Comparison of ENCODE assay signal across 11 cellular contexts in genomic region chr3:15256861-15257341, GRCh38. TPM values are rescaled to one million over a fixed set of nuclear protein-coding genes. Genes with fewer than 3 reads are reported as not detected.
DNase-seq lines count a peak whose midpoint lies in the region; ATAC-seq and TF ChIP-seq lines count a peak whose summit lies in the region.
"Had no signal": no experiment of that assay in that cellular context is flagged by ENCODE, and none has a peak within 500 bp of the region (broad histone marks: within the 10 kb centered on the region; RNA-seq: fewer than 3 reads in every experiment).

No MANE protein-coding gene starts in this region.

- peaks cover 48 to 84% of the 10 kb centered on the region in 2 donors for H3K36me3 ChIP-seq in ascending aorta
- H3K36me3 ChIP-seq in lung (ENCODE audit: control insufficient read depth in 2 of 2, insufficient read depth in 2 of 2, low read length in 2 of 2) = peaks cover 28 to 51% of the 10 kb centered on the region in 2 donors
- H3K36me3 ChIP-seq in smooth muscle cell (ENCODE audit: low read depth) = no peaks in the 10 kb centered on the region

- H3K9me3 ChIP-seq in ascending aorta = no peaks in the 10 kb centered on the region
- H3K9me3 ChIP-seq in lung (ENCODE audit: control insufficient read depth in 2 of 2, insufficient read depth in 1 of 2, low read length in 1 of 2) = peaks cover 0 to 3% of the 10 kb centered on the region in 2 donors
- no peaks in the 10 kb centered on the region for H3K9me3 ChIP-seq in smooth muscle cell (replicated peaks; ENCODE audit: low read depth)
- H3K9me3 ChIP-seq: testis had no signal

- no peaks in the 10 kb centered on the region for H3K79me2 ChIP-seq in smooth muscle cell (ENCODE audit: low read depth)

- H3F3A ChIP-seq in smooth muscle cell (ENCODE audit: low read depth) = peaks cover 23% of the 10 kb centered on the region

- no peaks in the 10 kb centered on the region for H4K20me1 ChIP-seq in smooth muscle cell (ENCODE audit: low read depth)

- no peaks in the 10 kb centered on the region for H3K27me3 ChIP-seq in ascending aorta
- H3K27me3 ChIP-seq in lung (ENCODE audit: control insufficient read depth, insufficient read depth) = no peaks in the 10 kb centered on the region
- H3K27me3 ChIP-seq in smooth muscle cell (ENCODE audit: low read depth) = no peaks in the 10 kb centered on the region
- H3K27me3 ChIP-seq: testis had no signal

- peak overlapping the region; percentile 21 to 45 for H3K27ac ChIP-seq in ascending aorta
- H3K27ac ChIP-seq in lung (ENCODE audit: low read depth in 1 of 2, low read length in 1 of 2) = peak overlapping the region in 1 of 2 donors; percentile 51
- H3K27ac ChIP-seq in smooth muscle cell (ENCODE audit: low read depth) = peak overlapping the region; percentile 43

- DNase-seq in LHCN-M2 (ENCODE audit: low read depth) = peak; percentile 48
- DNase-seq in ascending aorta (ENCODE audit: low spot score in 2 of 2) = no peak
- no peak for DNase-seq in lung (ENCODE audit: low spot score)
- no peak for DNase-seq in smooth muscle cell (lab: John Stamatoyannopoulos, UW; ENCODE audit: unreplicated experiment)
- DNase-seq in NCI-H2081 (lab: John Stamatoyannopoulos, UW) = no peak
- no peak for DNase-seq in NCI-H1092 treated with DMSO at 0.1 percent for 48 hours (lab: John Stamatoyannopoulos, UW)
- no peak for DNase-seq in AML-193 (lab: John Stamatoyannopoulos, UW)
- DNase-seq: activated CD4-positive, alpha-beta T cell treated with anti-CD3 and anti-CD28 coated beads for 4 hours; GDM1; NCI-H2029 treated with DMSO at 0.1 percent for 48 hours; testis had no signal

- H3K4me3 ChIP-seq in ascending aorta = no peak overlapping the region
- H3K4me3 ChIP-seq in lung = no peak overlapping the region
- H3K4me3 ChIP-seq in smooth muscle cell = no peak overlapping the region
- H3K4me3 ChIP-seq: testis had no signal

- no peak overlapping the region for H3K4me2 ChIP-seq in smooth muscle cell

- H3K9ac ChIP-seq in smooth muscle cell (ENCODE audit: low read depth) = no peak overlapping the region

- TF ChIP-seq CTCF in ascending aorta (IDR thresholded peaks at IDR 0.05) = no peak
- no peak for TF ChIP-seq CTCF in lung (IDR thresholded peaks at IDR 0.05; ENCODE audit: control extremely low read depth, extremely low read depth)
- TF ChIP-seq CTCF in smooth muscle cell (IDR thresholded peaks at IDR 0.05; ENCODE audit: borderline replicate concordance, insufficient read depth, poor library complexity, severe bottlenecking) = no peak

- ATAC-seq in lung (ENCODE audit: insufficient read depth, low FRiP score) = peak; percentile 37

- no peaks in the 10 kb centered on the region for H3K4me1 ChIP-seq in ascending aorta
- peaks cover 3 to 4% of the 10 kb centered on the region in 2 donors for H3K4me1 ChIP-seq in lung (ENCODE audit: control insufficient read depth in 2 of 2, insufficient read depth in 2 of 2, low read length in 2 of 2)
- no peaks in the 10 kb centered on the region for H3K4me1 ChIP-seq in smooth muscle cell (ENCODE audit: low read depth)

- intact Hi-C loops in ascending aorta (cut with DNase I) = no loop called here

- WGBS in lung, 2 donors = 70 to 86% methylated on average over 8 of the region's 8 CpGs
- 94% methylated on average over 8 of the region's 8 CpGs for WGBS in smooth muscle cell (ENCODE audit: low lambda C conversion rate)

- H2AFZ ChIP-seq in smooth muscle cell (ENCODE audit: low read depth) = no peak overlapping the region

RNA-seq across cellular contexts. Expression of gene CAPN7, which starts 50.9 kb away (rescaled TPM):
- total RNA-seq in LHCN-M2 (2014; rRNA removed) (22.1 and 26.6 TPM in 2 replicates), ascending aorta (38.6 TPM), lung (10 to 100 TPM; 42.5 to 97.1 TPM), smooth muscle cell (38.7 and 45.8 TPM in 2 replicates)
- 7.4 TPM for polyA plus RNA-seq in LHCN-M2 (2012)
- polyA plus RNA-seq in lung (10 to 100 TPM; 14.4 to 15.8 TPM), smooth muscle cell (20.5 and 26.0 TPM in 2 replicates)
